ENCODE assay signal across 30 cellular contexts in the genomic region with DNA sequence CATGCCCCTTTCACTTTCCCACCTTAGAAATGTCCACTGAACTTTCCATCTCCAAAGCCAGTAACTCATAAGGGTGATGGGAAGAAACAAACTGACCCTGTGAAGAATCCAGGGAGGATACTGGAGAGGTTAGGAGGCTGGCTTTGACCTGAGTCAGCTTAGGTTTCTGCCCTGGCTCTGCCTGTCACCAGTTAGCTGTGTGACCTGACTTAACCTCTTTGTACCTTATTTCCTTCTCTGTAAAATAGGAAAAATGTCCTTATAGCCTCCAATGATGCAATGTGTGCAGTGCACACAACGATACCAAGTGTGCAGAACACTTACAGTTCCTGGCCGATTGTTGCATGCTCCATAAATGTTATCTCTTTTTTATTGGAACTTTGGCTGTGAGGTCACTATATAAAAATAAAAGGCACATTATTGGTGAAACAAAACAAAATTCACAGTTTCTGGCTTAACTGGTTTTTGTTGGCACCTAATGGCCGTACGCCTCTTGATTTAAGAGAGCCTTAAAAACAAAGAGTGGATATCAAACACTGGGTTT. TPM values are rescaled to one million over a fixed set of nuclear protein-coding genes. Genes with fewer than 3 reads are reported as not detected.
"Had no signal": no experiment of that assay in that cellular context is flagged by ENCODE, and none has a peak within 500 bp of the region (broad histone marks: within the 10 kb centered on the region; RNA-seq: fewer than 3 reads in every experiment).

No MANE protein-coding gene starts in this region.

- H3K27ac ChIP-seq: breast epithelium, foreskin keratinocyte, heart left ventricle, neutrophil, suprapubic skin, tibial nerve had no signal

- H3K36me3 ChIP-seq: breast epithelium, heart left ventricle, neutrophil, suprapubic skin, tibial nerve had no signal

- H3K4me3 Mint-ChIP-seq: activated CD4-positive, alpha-beta memory T cell treated with anti-CD3 and anti-CD28 coated beads for 36 hours; activated naive CD4-positive, alpha-beta T cell treated with anti-CD3 and anti-CD28 coated beads for 36 hours; activated naive CD8-positive, alpha-beta T cell treated with anti-CD3 and anti-CD28 coated beads, Interleukin-2, amount 10 ng/mL, durations not matched to agents 7 days and 5 days; activated T-helper 1 cell treated with anti-CD3 and anti-CD28 coated beads, Interleukin-12 subunit alpha, Interleukin-12 subunit beta, Interleukin-2, Interleukin-4 antibody, amounts not matched to agents 30 ng/mL and 10 ng/mL and 1 ng/mL, durations not matched to agents 14 hours and 24 hours and 36 hours; dendritic cell treated with granulocyte-macrophage colony-stimulating factor and Interleukin-4, amounts not matched to agents 40 ng/mL and 50 ng/mL, for 4 days; endodermal cell; nephron progenitor cell; stimulated activated effector memory CD8-positive, alpha-beta T cell treated with anti-CD3 and anti-CD28 coated beads, Interleukin-12 subunit alpha, Interleukin-12 subunit beta, amount 100 ng/mL, for 72 hours; T-helper 2 cell treated with Interferon-gamma antibody and Interleukin-4, amounts not matched to agents 5 μg/mL and 100 μg/mL, for 36 hours had no signal

- H3K27me3 ChIP-seq: breast epithelium, heart left ventricle, suprapubic skin, tibial nerve had no signal

- H3K27ac Mint-ChIP-seq: activated CD4-positive, alpha-beta memory T cell treated with anti-CD3 and anti-CD28 coated beads for 36 hours; activated naive CD4-positive, alpha-beta T cell treated with anti-CD3 and anti-CD28 coated beads for 36 hours; activated naive CD8-positive, alpha-beta T cell treated with anti-CD3 and anti-CD28 coated beads, Interleukin-2, amount 10 ng/mL, durations not matched to agents 7 days and 5 days; activated T-helper 1 cell treated with anti-CD3 and anti-CD28 coated beads, Interleukin-12 subunit alpha, Interleukin-12 subunit beta, Interleukin-2, Interleukin-4 antibody, amounts not matched to agents 30 ng/mL and 10 ng/mL and 1 ng/mL, durations not matched to agents 14 hours and 24 hours and 36 hours; dendritic cell treated with granulocyte-macrophage colony-stimulating factor and Interleukin-4, amounts not matched to agents 40 ng/mL and 50 ng/mL, for 4 days; endodermal cell; nephron progenitor cell; stimulated activated effector memory CD8-positive, alpha-beta T cell treated with anti-CD3 and anti-CD28 coated beads, Interleukin-12 subunit alpha, Interleukin-12 subunit beta, amount 100 ng/mL, for 72 hours; T-helper 2 cell treated with Interferon-gamma antibody and Interleukin-4, amounts not matched to agents 5 μg/mL and 100 μg/mL, for 36 hours had no signal

- H3K4me3 ChIP-seq: breast epithelium, heart left ventricle, suprapubic skin, tibial nerve had no signal

- H3K4me1 ChIP-seq: breast epithelium, foreskin keratinocyte, heart left ventricle, suprapubic skin, tibial nerve had no signal

- DNase-seq: activated CD4-positive, alpha-beta memory T cell treated with anti-CD3 and anti-CD28 coated beads for 36 hours; activated CD4-positive, alpha-beta T cell treated with anti-CD3 and anti-CD28 coated beads for 48 hours; activated CD8-positive, alpha-beta memory T cell treated with anti-CD3 and anti-CD28 coated beads, Interleukin-2, amount 50 U/mL, for 4 hours; activated effector memory CD4-positive, alpha-beta T cell treated with anti-CD3 and anti-CD28 coated beads, Interleukin-2, amount 50 U/mL, for 16 hours; activated naive CD4-positive, alpha-beta T cell treated with anti-CD3 and anti-CD28 coated beads for 36 hours; activated naive CD8-positive, alpha-beta T cell treated with anti-CD3 and anti-CD28 coated beads, Interleukin-2, amount 10 ng/mL, durations not matched to agents 7 days and 5 days; activated T-cell treated with anti-CD3 and anti-CD28 coated beads, Interleukin-2, amount 50 U/mL, for 1 hour; amniotic stem cell; central memory CD4-positive, alpha-beta T cell; endodermal cell; foreskin keratinocyte; heart left ventricle; nephron progenitor cell; small intestine; stimulated activated CD4-positive, alpha-beta T cell treated with anti-CD3 and anti-CD28 coated beads, Interleukin-4, amount 100 ng/mL, for 24 hours; T-helper 1 cell had no signal

- ATAC-seq: activated CD4-positive, CD25-positive, alpha-beta regulatory T cell treated with anti-CD3 and anti-CD28 coated beads, Interleukin-2, amount 50 U/mL, for 24 hours; esophagus mucosa; foreskin keratinocyte; heart left ventricle; left lobe of liver; sciatic nerve; stimulated activated effector memory CD8-positive, alpha-beta T cell treated with anti-CD3 and anti-CD28 coated beads, Interleukin-12 subunit alpha, Interleukin-12 subunit beta, amount 100 ng/mL, for 72 hours had no signal

- H3K4me1 Mint-ChIP-seq: activated naive CD8-positive, alpha-beta T cell treated with anti-CD3 and anti-CD28 coated beads, Interleukin-2, amount 10 ng/mL, durations not matched to agents 7 days and 5 days; endodermal cell; stimulated activated effector memory CD8-positive, alpha-beta T cell treated with anti-CD3 and anti-CD28 coated beads, Interleukin-12 subunit alpha, Interleukin-12 subunit beta, amount 100 ng/mL, for 72 hours had no signal

- H3K27me3 Mint-ChIP-seq: dendritic cell treated with granulocyte-macrophage colony-stimulating factor and Interleukin-4, amounts not matched to agents 40 ng/mL and 50 ng/mL, for 4 days had no signal

- H3K9me3 Mint-ChIP-seq: activated CD4-positive, alpha-beta memory T cell treated with anti-CD3 and anti-CD28 coated beads for 36 hours; activated naive CD4-positive, alpha-beta T cell treated with anti-CD3 and anti-CD28 coated beads for 36 hours; activated naive CD8-positive, alpha-beta T cell treated with anti-CD3 and anti-CD28 coated beads, Interleukin-2, amount 10 ng/mL, durations not matched to agents 7 days and 5 days; activated T-helper 1 cell treated with anti-CD3 and anti-CD28 coated beads, Interleukin-12 subunit alpha, Interleukin-12 subunit beta, Interleukin-2, Interleukin-4 antibody, amounts not matched to agents 30 ng/mL and 10 ng/mL and 1 ng/mL, durations not matched to agents 14 hours and 24 hours and 36 hours; stimulated activated effector memory CD8-positive, alpha-beta T cell treated with anti-CD3 and anti-CD28 coated beads, Interleukin-12 subunit alpha, Interleukin-12 subunit beta, amount 100 ng/mL, for 72 hours; T-helper 2 cell treated with Interferon-gamma antibody and Interleukin-4, amounts not matched to agents 5 μg/mL and 100 μg/mL, for 36 hours had no signal

- H3K9me3 ChIP-seq: neutrophil, suprapubic skin had no signal

- H3K36me3 Mint-ChIP-seq: activated CD4-positive, alpha-beta memory T cell treated with anti-CD3 and anti-CD28 coated beads for 36 hours; activated naive CD8-positive, alpha-beta T cell treated with anti-CD3 and anti-CD28 coated beads, Interleukin-2, amount 10 ng/mL, durations not matched to agents 7 days and 5 days; stimulated activated effector memory CD8-positive, alpha-beta T cell treated with anti-CD3 and anti-CD28 coated beads, Interleukin-12 subunit alpha, Interleukin-12 subunit beta, amount 100 ng/mL, for 72 hours had no signal

RNA-seq across cellular contexts. Expression of gene GABRP, which starts 37.8 kb away (rescaled TPM):
- total RNA-seq: activated CD4-positive, alpha-beta memory T cell treated with anti-CD3 and anti-CD28 coated beads for 36 hours; activated CD8-positive, alpha-beta memory T cell treated with anti-CD3 and anti-CD28 coated beads for 36 hours; activated naive CD4-positive, alpha-beta T cell treated with anti-CD3 and anti-CD28 coated beads for 36 hours; activated naive CD8-positive, alpha-beta T cell treated with anti-CD3 and anti-CD28 coated beads, Interleukin-2, amount 10 ng/mL, durations not matched to agents 7 days and 5 days; activated T-helper 1 cell treated with anti-CD3 and anti-CD28 coated beads, Interleukin-12 subunit alpha, Interleukin-12 subunit beta, Interleukin-2, Interleukin-4 antibody, amounts not matched to agents 30 ng/mL and 10 ng/mL and 1 ng/mL, durations not matched to agents 14 hours and 24 hours and 36 hours; foreskin keratinocyte; osteocyte had no signal
- polyA plus RNA-seq: foreskin keratinocyte had no signal

RNA-seq across cellular contexts. Expression of gene RANBP17, which starts 40.5 kb away (rescaled TPM):
- total RNA-seq: activated CD4-positive, alpha-beta memory T cell treated with anti-CD3 and anti-CD28 coated beads for 36 hours; activated CD8-positive, alpha-beta memory T cell treated with anti-CD3 and anti-CD28 coated beads for 36 hours; activated naive CD4-positive, alpha-beta T cell treated with anti-CD3 and anti-CD28 coated beads for 36 hours; activated T-helper 1 cell treated with anti-CD3 and anti-CD28 coated beads, Interleukin-12 subunit alpha, Interleukin-12 subunit beta, Interleukin-2, Interleukin-4 antibody, amounts not matched to agents 30 ng/mL and 10 ng/mL and 1 ng/mL, durations not matched to agents 14 hours and 24 hours and 36 hours had no signal
